23 cellular contexts compared by ENCODE assay signal in the genomic region with DNA sequence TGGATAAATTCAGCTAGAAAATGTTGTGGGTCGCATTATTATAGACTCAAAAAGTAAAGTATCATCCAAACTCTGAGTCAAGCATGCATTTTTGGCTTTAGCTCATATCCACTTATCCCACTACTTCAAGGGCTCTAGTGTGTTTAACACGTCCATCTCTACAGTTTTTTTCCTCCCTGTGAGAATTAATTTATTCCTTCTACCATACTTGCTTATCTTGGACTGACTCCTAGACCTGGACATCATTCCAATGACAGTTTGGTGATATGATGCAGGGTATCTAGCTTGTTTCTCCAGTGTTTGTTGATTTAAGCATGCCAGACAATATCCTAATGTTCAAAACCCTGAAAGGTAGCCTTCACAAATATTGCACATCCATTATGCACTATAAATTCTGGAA.
"Had no signal": no experiment of that assay in that cellular context is flagged by ENCODE, and none has a peak within 500 bp of the region (broad histone marks: within the 10 kb centered on the region; RNA-seq: fewer than 3 reads in every experiment).

No MANE protein-coding gene starts in this region.

- H3K27me3 ChIP-seq: neural progenitor cell, ovary, right lobe of liver, sigmoid colon, stomach, thyroid gland, tibial nerve, upper lobe of left lung, vagina had no signal

- H3K36me3 ChIP-seq: neural progenitor cell, ovary, right lobe of liver, sigmoid colon, stomach, thoracic aorta, thyroid gland, tibial nerve, upper lobe of left lung, vagina had no signal

- H3K9me3 ChIP-seq: ovary, psoas muscle, right lobe of liver, stomach, thoracic aorta, thyroid gland, tibial nerve, upper lobe of left lung, vagina had no signal

- H3K27ac ChIP-seq: neural progenitor cell, ovary, parathyroid adenoma, psoas muscle, right lobe of liver, sigmoid colon, stomach, thoracic aorta, thyroid gland, tibial nerve, upper lobe of left lung, vagina had no signal

- DNase-seq: occipital lobe; ovary; psoas muscle; right cardiac atrium; right lobe of liver; sigmoid colon; small intestine; stimulated activated CD4-positive, alpha-beta T cell treated with anti-CD3 and anti-CD28 coated beads, Interleukin-15, amount 100 ng/mL, for 24 hours; stimulated activated CD4-positive, alpha-beta T cell treated with anti-CD3 and anti-CD28 coated beads, Interleukin-2, amount 100 ng/mL, for 24 hours; stimulated activated CD4-positive, alpha-beta T cell treated with anti-CD3 and anti-CD28 coated beads, Interleukin-2, amount 100 ng/mL, for 48 hours; stimulated activated CD4-positive, alpha-beta T cell treated with anti-CD3 and anti-CD28 coated beads, Interleukin-4, amount 100 ng/mL, for 24 hours; stimulated activated naive B cell treated with anti-CD40 and anti-IgM and Interleukin-4, amounts not matched to agents 10 μg/mL and 1 μg/mL and 100 μg/mL, for 72 hours; stimulated activated naive CD4-positive, alpha-beta T cell treated with Interleukin-2 at 50 U/mL for 16 hours; stomach; thyroid gland; trophoblast cell; upper lobe of left lung had no signal

- H3K4me3 ChIP-seq: neural progenitor cell, ovary, psoas muscle, right lobe of liver, sigmoid colon, stomach, thoracic aorta, thyroid gland, tibial nerve, upper lobe of left lung, vagina had no signal

- H3K4me1 ChIP-seq: neural progenitor cell, parathyroid adenoma, psoas muscle, right lobe of liver, stomach, tibial nerve, upper lobe of left lung, vagina had no signal

- ATAC-seq: psoas muscle; right cardiac atrium; right lobe of liver; stimulated activated effector memory CD8-positive, alpha-beta T cell treated with anti-CD3 and anti-CD28 coated beads, Interleukin-12 subunit alpha, Interleukin-12 subunit beta, amount 100 ng/mL, for 72 hours; stimulated activated naive B cell treated with anti-CD40 and anti-IgM and Interleukin-4, amounts not matched to agents 10 μg/mL and 1 μg/mL and 100 μg/mL, for 72 hours had no signal
